In genomic region chr9:114156311-114156657, GRCh38 we compare ENCODE assay signal across 8 cellular contexts. TPM values are rescaled to one million over a fixed set of nuclear protein-coding genes. Genes with fewer than 3 reads are reported as not detected.
DNase-seq lines count a peak whose midpoint lies in the region; ATAC-seq and TF ChIP-seq lines count a peak whose summit lies in the region.

No MANE protein-coding gene starts in this region.

- H3K4me1 ChIP-seq in breast epithelium, result peaks cover 0 to 6% of the 10 kb centered on the region in 2 donors
- peaks cover 0 to 35% (median 4%) of the 10 kb centered on the region in 4 donors for H3K4me1 ChIP-seq in right lobe of liver
- peaks cover 5 to 29% (median 19%) of the 10 kb centered on the region in 5 donors for H3K4me1 ChIP-seq in subcutaneous abdominal adipose tissue (ENCODE audit: control insufficient read depth in 5 of 5, insufficient read depth in 5 of 5, low read length in 5 of 5)

- H3K27me3 ChIP-seq in breast epithelium, result peaks cover 0 to 15% of the 10 kb centered on the region in 2 donors
- no peaks in the 10 kb centered on the region for H3K27me3 ChIP-seq in right lobe of liver
- peaks cover 9 to 28% (median 25%) of the 10 kb centered on the region in 5 donors for H3K27me3 ChIP-seq in subcutaneous abdominal adipose tissue (ENCODE audit: control insufficient read depth in 5 of 5, insufficient read depth in 4 of 5, low read length in 5 of 5)

- 0% methylated on average over 9 of the region's 19 CpGs for WGBS in right lobe of liver (ENCODE audit: insufficient coverage, low coverage, low lambda C conversion rate, missing lambda C conversion rate)

- H3K4me3 ChIP-seq in breast epithelium, result peak overlapping the region; percentile 52 to 90 (median 66)
- H3K4me3 ChIP-seq in right lobe of liver, result peak overlapping the region; percentile 60 to 70 (median 67)
- peak overlapping the region; percentile 54 to 80 (median 63) for H3K4me3 ChIP-seq in subcutaneous abdominal adipose tissue (ENCODE audit: low read depth in 1 of 5, low read length in 5 of 5)

- H3K9me3 ChIP-seq in breast epithelium, result no peaks in the 10 kb centered on the region
- no peaks in the 10 kb centered on the region for H3K9me3 ChIP-seq in right lobe of liver
- H3K9me3 ChIP-seq in subcutaneous abdominal adipose tissue (ENCODE audit: control insufficient read depth in 5 of 5, low read length in 5 of 5), result no peaks in the 10 kb centered on the region

- in situ Hi-C loops in ACHN (cut with HindIII; ENCODE audit: low pct_ligation_motif_present, low pct_unique_long_range_greater_than_20kb, low sequenced_read_pairs), result no loop called here

- peak overlapping the region in 4 of 5 donors; percentile 48 to 76 (median 57) for H3K9ac ChIP-seq in subcutaneous abdominal adipose tissue (ENCODE audit: low read length in 5 of 5)

- H3K36me3 ChIP-seq in breast epithelium (no peaks in the 10 kb centered on the region), right lobe of liver (no peaks in the 10 kb centered on the region), subcutaneous abdominal adipose tissue (ENCODE audit: control insufficient read depth in 5 of 5, insufficient read depth in 5 of 5, low read length in 5 of 5) (no peaks in the 10 kb centered on the region)

- TF ChIP-seq POLR2A in breast epithelium (IDR thresholded peaks at IDR 0.05) (no peak), right lobe of liver (IDR thresholded peaks at IDR 0.05) (no peak)

- intact Hi-C loops in breast epithelium (cut with DNase I; ENCODE audit: low total_unique reads), result loop anchor here (5.0 kb wide), 1 partner anchor 136 kb away; no protein-coding TSS in a partner anchor
- intact Hi-C loops in right lobe of liver (cut with DNase I), result loop anchor here (5.0 to 10.0 kb wide), 2 partner anchors 89 to 146 kb away; no protein-coding TSS in a partner anchor

- peak; percentile 20 for DNase-seq in ACHN
- peak; percentile 11 to 29 for DNase-seq in NOMO-1 (lab: John Stamatoyannopoulos, UW; ENCODE audit: unreplicated experiment in 2 of 2)
- DNase-seq in breast epithelium (ENCODE audit: low spot score in 2 of 2), result peak in 1 of 2 donors; percentile 32
- DNase-seq in right lobe of liver, result peak in 1 of 3 donors; percentile 66
- no peak for DNase-seq in activated CD4-positive, CD25-positive, alpha-beta regulatory T cell (lab: John Stamatoyannopoulos, UW)
- no peak for DNase-seq in NCI-H510A treated with DMSO at 0.1 percent for 48 hours (lab: John Stamatoyannopoulos, UW)

- H3K27ac ChIP-seq in breast epithelium (peak overlapping the region; percentile 57 to 75), right lobe of liver (peak overlapping the region; percentile 67 to 87 (median 85)), subcutaneous abdominal adipose tissue (ENCODE audit: low read depth, low read length) (peak overlapping the region; percentile 50)

- no peak for TF ChIP-seq CTCF in breast epithelium (IDR thresholded peaks at IDR 0.05)
- no peak for TF ChIP-seq CTCF in right lobe of liver (IDR thresholded peaks at IDR 0.05)

- ATAC-seq in right lobe of liver (peak; percentile 28 to 51 (median 42)), HG03460 (IDR thresholded peaks at IDR 0.05; ENCODE audit: unreplicated experiment) (no peak)

RNA-seq across cellular contexts. Expression of gene COL27A1, which starts 0.9 kb away (rescaled TPM):
- total RNA-seq in breast epithelium (10 to 100 TPM in 1 of 3 donors, 1 to 10 TPM in 2; 3.5 to 22.0 (median 6.7) TPM), right lobe of liver (10 to 100 TPM; 11.8 to 51.9 (median 29.3) TPM)

RNA-seq across cellular contexts. Expression of gene KIF12, which starts 57.2 kb away (rescaled TPM):
- 10 to 100 TPM in 2 of 3 donors, not detected in 1; 14.4 to 34.4 TPM for total RNA-seq in breast epithelium
- 10 to 100 TPM in 5 of 6 experiments, 1 to 10 TPM in 1; 3.1 to 24.3 (median 14.2) TPM for total RNA-seq in right lobe of liver

Comparison
In these comparisons a context has a peak if more than half of its experiments do, and no peak if none do; other contexts are left out.
1. DNase-seq: peak in ACHN (single experiment) and NOMO-1 (2 of 2); none in activated CD4-positive, CD25-positive, alpha-beta regulatory T cell (0 of 4) and NCI-H510A treated with DMSO at 0.1 percent for 48 hours (single experiment).
2. Peak in every context shown above with its lines, with median percentiles within 50 percentile points of each other: H3K27ac ChIP-seq and H3K4me3 ChIP-seq.